ENCODE assay signal across 1 cellular context in genomic region chr16:57773680-57774295, GRCh38.
TF ChIP-seq lines count a peak whose summit lies in the region.

No MANE protein-coding gene starts in this region.

TF ChIP-seq in K562, 482 proteins besides CTCF, POLR2A, EP300 and RAD21 (continued from another document):
- TF ChIP-seq ARID3B (CRISPR knock-in tag; IDR thresholded peaks at IDR 0.05; ENCODE audit: borderline replicate concordance) (no peak), ZKSCAN8 (CRISPR knock-in tag; IDR thresholded peaks at IDR 0.05) (no peak), FUS (optimal IDR thresholded peaks at IDR 0.05; ENCODE audit: low read depth, low read length) (no peak), NFRKB (IDR thresholded peaks at IDR 0.05; ENCODE audit: low read depth) (no peak), BRCA1 (IDR thresholded peaks at IDR 0.05) (no peak), BRCA1 (CRISPR knock-in tag; IDR thresholded peaks at IDR 0.05) (no peak), ZC3H8 (IDR thresholded peaks at IDR 0.05) (no peak)
TF ChIP-seq in K562: peak in this region for 2.
